ENCODE assay signal across 3 cellular contexts in genomic region chr9:137278913-137279711, GRCh38.
TF ChIP-seq lines count a peak whose summit lies in the region.

No MANE protein-coding gene starts in this region.

TF ChIP-seq in GM23338, 12 proteins besides CTCF, POLR2A, EP300 and RAD21 (continues in another document):
- TF ChIP-seq ZNF331 (CRISPR knock-in tag; IDR thresholded peaks at IDR 0.05; ENCODE audit: low read depth) (no peak), EZH2 (IDR thresholded peaks at IDR 0.05; ENCODE audit: low read depth, unreplicated experiment) (no peak), NANOG (IDR thresholded peaks at IDR 0.05; ENCODE audit: borderline replicate concordance) (no peak), ETS1 (IDR thresholded peaks at IDR 0.05) (no peak), JUNB (IDR thresholded peaks at IDR 0.05; ENCODE audit: unreplicated experiment) (no peak)
- TF ChIP-seq, protein P1, sequence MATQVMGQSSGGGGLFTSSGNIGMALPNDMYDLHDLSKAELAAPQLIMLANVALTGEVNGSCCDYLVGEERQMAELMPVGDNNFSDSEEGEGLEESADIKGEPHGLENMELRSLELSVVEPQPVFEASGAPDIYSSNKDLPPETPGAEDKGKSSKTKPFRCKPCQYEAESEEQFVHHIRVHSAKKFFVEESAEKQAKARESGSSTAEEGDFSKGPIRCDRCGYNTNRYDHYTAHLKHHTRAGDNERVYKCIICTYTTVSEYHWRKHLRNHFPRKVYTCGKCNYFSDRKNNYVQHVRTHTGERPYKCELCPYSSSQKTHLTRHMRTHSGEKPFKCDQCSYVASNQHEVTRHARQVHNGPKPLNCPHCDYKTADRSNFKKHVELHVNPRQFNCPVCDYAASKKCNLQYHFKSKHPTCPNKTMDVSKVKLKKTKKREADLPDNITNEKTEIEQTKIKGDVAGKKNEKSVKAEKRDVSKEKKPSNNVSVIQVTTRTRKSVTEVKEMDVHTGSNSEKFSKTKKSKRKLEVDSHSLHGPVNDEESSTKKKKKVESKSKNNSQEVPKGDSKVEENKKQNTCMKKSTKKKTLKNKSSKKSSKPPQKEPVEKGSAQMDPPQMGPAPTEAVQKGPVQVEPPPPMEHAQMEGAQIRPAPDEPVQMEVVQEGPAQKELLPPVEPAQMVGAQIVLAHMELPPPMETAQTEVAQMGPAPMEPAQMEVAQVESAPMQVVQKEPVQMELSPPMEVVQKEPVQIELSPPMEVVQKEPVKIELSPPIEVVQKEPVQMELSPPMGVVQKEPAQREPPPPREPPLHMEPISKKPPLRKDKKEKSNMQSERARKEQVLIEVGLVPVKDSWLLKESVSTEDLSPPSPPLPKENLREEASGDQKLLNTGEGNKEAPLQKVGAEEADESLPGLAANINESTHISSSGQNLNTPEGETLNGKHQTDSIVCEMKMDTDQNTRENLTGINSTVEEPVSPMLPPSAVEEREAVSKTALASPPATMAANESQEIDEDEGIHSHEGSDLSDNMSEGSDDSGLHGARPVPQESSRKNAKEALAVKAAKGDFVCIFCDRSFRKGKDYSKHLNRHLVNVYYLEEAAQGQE (IDR thresholded peaks at IDR 0.05; ENCODE audit: unreplicated experiment): no peak

TF ChIP-seq in K562, 482 proteins besides CTCF, POLR2A, EP300 and RAD21 (continues in another document):
- TF ChIP-seq, protein P2, sequence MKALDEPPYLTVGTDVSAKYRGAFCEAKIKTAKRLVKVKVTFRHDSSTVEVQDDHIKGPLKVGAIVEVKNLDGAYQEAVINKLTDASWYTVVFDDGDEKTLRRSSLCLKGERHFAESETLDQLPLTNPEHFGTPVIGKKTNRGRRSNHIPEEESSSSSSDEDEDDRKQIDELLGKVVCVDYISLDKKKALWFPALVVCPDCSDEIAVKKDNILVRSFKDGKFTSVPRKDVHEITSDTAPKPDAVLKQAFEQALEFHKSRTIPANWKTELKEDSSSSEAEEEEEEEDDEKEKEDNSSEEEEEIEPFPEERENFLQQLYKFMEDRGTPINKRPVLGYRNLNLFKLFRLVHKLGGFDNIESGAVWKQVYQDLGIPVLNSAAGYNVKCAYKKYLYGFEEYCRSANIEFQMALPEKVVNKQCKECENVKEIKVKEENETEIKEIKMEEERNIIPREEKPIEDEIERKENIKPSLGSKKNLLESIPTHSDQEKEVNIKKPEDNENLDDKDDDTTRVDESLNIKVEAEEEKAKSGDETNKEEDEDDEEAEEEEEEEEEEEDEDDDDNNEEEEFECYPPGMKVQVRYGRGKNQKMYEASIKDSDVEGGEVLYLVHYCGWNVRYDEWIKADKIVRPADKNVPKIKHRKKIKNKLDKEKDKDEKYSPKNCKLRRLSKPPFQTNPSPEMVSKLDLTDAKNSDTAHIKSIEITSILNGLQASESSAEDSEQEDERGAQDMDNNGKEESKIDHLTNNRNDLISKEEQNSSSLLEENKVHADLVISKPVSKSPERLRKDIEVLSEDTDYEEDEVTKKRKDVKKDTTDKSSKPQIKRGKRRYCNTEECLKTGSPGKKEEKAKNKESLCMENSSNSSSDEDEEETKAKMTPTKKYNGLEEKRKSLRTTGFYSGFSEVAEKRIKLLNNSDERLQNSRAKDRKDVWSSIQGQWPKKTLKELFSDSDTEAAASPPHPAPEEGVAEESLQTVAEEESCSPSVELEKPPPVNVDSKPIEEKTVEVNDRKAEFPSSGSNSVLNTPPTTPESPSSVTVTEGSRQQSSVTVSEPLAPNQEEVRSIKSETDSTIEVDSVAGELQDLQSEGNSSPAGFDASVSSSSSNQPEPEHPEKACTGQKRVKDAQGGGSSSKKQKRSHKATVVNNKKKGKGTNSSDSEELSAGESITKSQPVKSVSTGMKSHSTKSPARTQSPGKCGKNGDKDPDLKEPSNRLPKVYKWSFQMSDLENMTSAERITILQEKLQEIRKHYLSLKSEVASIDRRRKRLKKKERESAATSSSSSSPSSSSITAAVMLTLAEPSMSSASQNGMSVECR (CRISPR knock-in tag; IDR thresholded peaks at IDR 0.05): peak; percentile 33; the same call in 1 of the 2 replicates
- TF ChIP-seq HNRNPL (IDR thresholded peaks at IDR 0.05; ENCODE audit: low read depth, low read length): peak; percentile 71; the same call in 1 of the 2 replicates
- TF ChIP-seq GABPB1 (CRISPR knock-in tag; IDR thresholded peaks at IDR 0.05): 0 out of 2 replicates have a peak, but pooled peaks have one; percentile 20
- peak; percentile 41 for TF ChIP-seq FIP1L1 (IDR thresholded peaks at IDR 0.05; ENCODE audit: low read depth, low read length, poor library complexity, severe bottlenecking)
- no peak for TF ChIP-seq ZNF75A (CRISPR knock-in tag; IDR thresholded peaks at IDR 0.05)
- no peak for TF ChIP-seq ZNF134 (CRISPR knock-in tag; conservative IDR thresholded peaks at IDR 0.05)
- peak; percentile 45 for TF ChIP-seq RBM22 (IDR thresholded peaks at IDR 0.05; ENCODE audit: low read depth, low read length, poor library complexity, severe bottlenecking)
- no peak for TF ChIP-seq STAT6 (CRISPR knock-in tag; IDR thresholded peaks at IDR 0.05)
- TF ChIP-seq RBFOX2 (IDR thresholded peaks at IDR 0.05; ENCODE audit: low read depth, low read length): peak; percentile 19; the same call in 1 of the 2 replicates
- no peak for TF ChIP-seq ZNF699 (CRISPR knock-in tag; IDR thresholded peaks at IDR 0.05; ENCODE audit: insufficient replicate concordance)
- TF ChIP-seq, protein P3, sequence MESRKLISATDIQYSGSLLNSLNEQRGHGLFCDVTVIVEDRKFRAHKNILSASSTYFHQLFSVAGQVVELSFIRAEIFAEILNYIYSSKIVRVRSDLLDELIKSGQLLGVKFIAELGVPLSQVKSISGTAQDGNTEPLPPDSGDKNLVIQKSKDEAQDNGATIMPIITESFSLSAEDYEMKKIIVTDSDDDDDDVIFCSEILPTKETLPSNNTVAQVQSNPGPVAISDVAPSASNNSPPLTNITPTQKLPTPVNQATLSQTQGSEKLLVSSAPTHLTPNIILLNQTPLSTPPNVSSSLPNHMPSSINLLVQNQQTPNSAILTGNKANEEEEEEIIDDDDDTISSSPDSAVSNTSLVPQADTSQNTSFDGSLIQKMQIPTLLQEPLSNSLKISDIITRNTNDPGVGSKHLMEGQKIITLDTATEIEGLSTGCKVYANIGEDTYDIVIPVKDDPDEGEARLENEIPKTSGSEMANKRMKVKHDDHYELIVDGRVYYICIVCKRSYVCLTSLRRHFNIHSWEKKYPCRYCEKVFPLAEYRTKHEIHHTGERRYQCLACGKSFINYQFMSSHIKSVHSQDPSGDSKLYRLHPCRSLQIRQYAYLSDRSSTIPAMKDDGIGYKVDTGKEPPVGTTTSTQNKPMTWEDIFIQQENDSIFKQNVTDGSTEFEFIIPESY (CRISPR knock-in tag; IDR thresholded peaks at IDR 0.05): peak; percentile 99
- 0 out of 3 replicates have a peak, but pooled peaks of 1 of the 2 experiments have one; percentile 15 for TF ChIP-seq CBX3 (IDR thresholded peaks at IDR 0.05; ENCODE audit: borderline replicate concordance in 1 of 2, low read length in 2 of 2)

TF ChIP-seq in WTC11, 78 proteins besides CTCF, POLR2A, EP300 and RAD21:
- no peak for TF ChIP-seq ZNF138 (CRISPR knock-in tag; conservative IDR thresholded peaks at IDR 0.05)
- TF ChIP-seq E2F4 (CRISPR knock-in tag; IDR thresholded peaks at IDR 0.05; ENCODE audit: borderline replicate concordance, low read depth): no peak
